ENCODE assay signal across 1 cellular context in the genomic region with DNA sequence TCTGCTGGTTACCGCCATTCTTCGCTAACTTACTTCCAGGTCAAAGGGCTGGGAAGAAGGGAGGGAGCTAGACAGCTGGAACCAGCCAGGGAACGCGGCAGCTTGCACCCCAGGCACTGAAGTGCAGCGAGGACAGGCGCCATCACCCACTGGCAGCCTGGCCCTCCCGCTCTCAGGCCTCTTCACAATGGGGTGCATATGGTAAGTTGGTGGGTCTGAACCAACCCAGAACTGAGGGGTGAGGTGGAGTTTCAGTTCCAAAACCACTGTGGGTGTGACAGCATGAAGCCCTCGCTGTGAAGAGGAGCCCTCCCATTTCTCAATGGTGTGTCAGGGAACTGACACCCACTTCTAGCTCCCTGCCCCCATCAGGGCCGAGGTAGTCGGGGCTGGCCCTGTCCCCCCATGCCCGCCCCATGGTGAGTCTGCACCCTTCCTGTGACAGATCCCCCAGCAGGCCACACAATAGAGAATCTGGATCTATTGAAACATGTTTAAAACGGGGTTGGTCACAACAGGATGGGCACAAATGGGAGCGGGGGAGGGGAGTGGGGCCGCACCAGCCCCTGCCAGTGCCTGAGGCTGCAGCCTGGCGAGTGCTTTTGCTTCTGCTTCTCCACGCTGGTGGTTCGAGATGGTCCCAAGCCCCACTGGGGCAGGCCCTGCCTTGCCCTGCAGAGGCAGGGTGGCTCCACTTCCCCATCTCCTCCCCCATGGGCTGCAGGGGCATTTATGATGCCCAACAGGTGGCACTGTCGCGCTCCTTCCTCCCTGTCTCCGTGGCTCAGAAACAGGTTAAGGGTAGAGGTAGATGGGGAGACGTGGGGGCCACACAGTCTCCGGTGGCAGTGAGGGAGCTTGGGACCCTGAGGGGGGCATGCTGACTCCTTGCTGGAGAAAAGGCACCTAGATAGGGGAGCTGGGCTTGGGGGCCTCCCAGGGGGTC.
A peak's percentile ranks its signal among the peaks of the same experiment; 100 is the strongest.
TF ChIP-seq lines count a peak whose summit lies in the region.

No MANE protein-coding gene starts in this region.

TF ChIP-seq in HepG2, 621 proteins besides CTCF, POLR2A, EP300 and RAD21 (continued from another document and continues in another):
- TF ChIP-seq, protein P1, sequence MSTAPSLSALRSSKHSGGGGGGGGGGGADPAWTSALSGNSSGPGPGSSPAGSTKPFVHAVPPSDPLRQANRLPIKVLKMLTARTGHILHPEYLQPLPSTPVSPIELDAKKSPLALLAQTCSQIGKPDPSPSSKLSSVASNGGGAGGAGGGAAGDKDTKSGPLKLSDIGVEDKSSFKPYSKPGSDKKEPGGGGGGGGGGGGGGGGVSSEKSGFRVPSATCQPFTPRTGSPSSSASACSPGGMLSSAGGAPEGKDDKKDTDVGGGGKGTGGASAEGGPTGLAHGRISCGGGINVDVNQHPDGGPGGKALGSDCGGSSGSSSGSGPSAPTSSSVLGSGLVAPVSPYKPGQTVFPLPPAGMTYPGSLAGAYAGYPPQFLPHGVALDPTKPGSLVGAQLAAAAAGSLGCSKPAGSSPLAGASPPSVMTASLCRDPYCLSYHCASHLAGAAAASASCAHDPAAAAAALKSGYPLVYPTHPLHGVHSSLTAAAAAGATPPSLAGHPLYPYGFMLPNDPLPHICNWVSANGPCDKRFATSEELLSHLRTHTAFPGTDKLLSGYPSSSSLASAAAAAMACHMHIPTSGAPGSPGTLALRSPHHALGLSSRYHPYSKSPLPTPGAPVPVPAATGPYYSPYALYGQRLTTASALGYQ (CRISPR knock-in tag; IDR thresholded peaks at IDR 0.05) = no peak
- TF ChIP-seq YEATS4 (CRISPR knock-in tag; IDR thresholded peaks at IDR 0.05; ENCODE audit: borderline replicate concordance) (no peak), ZNF792 (CRISPR knock-in tag; IDR thresholded peaks at IDR 0.05) (peak; percentile 28; the same call in 1 of the 2 replicates), ETV5 (CRISPR knock-in tag; IDR thresholded peaks at IDR 0.05; ENCODE audit: borderline replicate concordance) (peak; percentile 47), ZNF451 (CRISPR knock-in tag; IDR thresholded peaks at IDR 0.05) (peak; percentile 46; the same call in 1 of the 2 replicates), SP5 (CRISPR knock-in tag; IDR thresholded peaks at IDR 0.05; ENCODE audit: borderline replicate concordance, low read depth) (no peak), HOXA5 (CRISPR knock-in tag; IDR thresholded peaks at IDR 0.05) (no peak), YEATS2 (CRISPR knock-in tag; IDR thresholded peaks at IDR 0.05; ENCODE audit: borderline replicate concordance) (no peak), DPF2 (CRISPR knock-in tag; IDR thresholded peaks at IDR 0.05; ENCODE audit: borderline replicate concordance, low read depth) (no peak), SRSF4 (IDR thresholded peaks at IDR 0.05; ENCODE audit: low read depth, low read length, poor library complexity, severe bottlenecking) (no peak), TEAD3 (CRISPR knock-in tag; optimal IDR thresholded peaks at IDR 0.05; ENCODE audit: borderline replicate concordance) (peak; percentile 28), SP4 (CRISPR knock-in tag; IDR thresholded peaks at IDR 0.05) (no peak), CCDC6 (CRISPR knock-in tag; IDR thresholded peaks at IDR 0.05) (no peak), POLR2AphosphoS2 (IDR thresholded peaks at IDR 0.05; ENCODE audit: low read depth, low read length) (no peak; the same call in 1 of the 2 replicates), POLR2G (IDR thresholded peaks at IDR 0.05; ENCODE audit: low read depth, low read length) (no peak), IKZF4 (CRISPR knock-in tag; IDR thresholded peaks at IDR 0.05; ENCODE audit: borderline replicate concordance, low read depth, not compliant biosample characterization) (no peak), ZFP90 (CRISPR knock-in tag; IDR thresholded peaks at IDR 0.05; ENCODE audit: borderline replicate concordance) (no peak), ARNT2 (CRISPR knock-in tag; IDR thresholded peaks at IDR 0.05; ENCODE audit: low read depth) (peak; percentile 38; the same call in 1 of the 2 replicates), BRCA1 (CRISPR knock-in tag; IDR thresholded peaks at IDR 0.05) (no peak), FOXA3 (CRISPR knock-in tag; IDR thresholded peaks at IDR 0.05) (no peak), ZMYM3 (CRISPR knock-in tag; IDR thresholded peaks at IDR 0.05) (no peak), ZNF335 (CRISPR knock-in tag; IDR thresholded peaks at IDR 0.05) (no peak), MED8 (CRISPR knock-in tag; IDR thresholded peaks at IDR 0.05; ENCODE audit: insufficient replicate concordance) (peak; percentile 30), GZF1 (CRISPR knock-in tag; IDR thresholded peaks at IDR 0.05) (no peak), ZSCAN12 (CRISPR knock-in tag; IDR thresholded peaks at IDR 0.05) (no peak), CAMTA2 (CRISPR knock-in tag; IDR thresholded peaks at IDR 0.05; ENCODE audit: borderline replicate concordance) (no peak), NFYC (CRISPR knock-in tag; IDR thresholded peaks at IDR 0.05) (no peak), YY1 (IDR thresholded peaks at IDR 0.05; ENCODE audit: insufficient read depth, insufficient replicate concordance, low read depth, low read length) (no peak), ELF4 (CRISPR knock-in tag; IDR thresholded peaks at IDR 0.05; ENCODE audit: borderline replicate concordance) (no peak), ZNF383 (CRISPR knock-in tag; IDR thresholded peaks at IDR 0.05; ENCODE audit: borderline replicate concordance) (no peak), NR2F6 (IDR thresholded peaks at IDR 0.05) (no peak), NR2F6 (CRISPR knock-in tag; IDR thresholded peaks at IDR 0.05) (no peak), MATR3 (CRISPR knock-in tag; IDR thresholded peaks at IDR 0.05) (no peak), FOXJ3 (CRISPR knock-in tag; IDR thresholded peaks at IDR 0.05; ENCODE audit: borderline replicate concordance) (no peak), ZNF563 (CRISPR knock-in tag; IDR thresholded peaks at IDR 0.05) (no peak), ARID2 (CRISPR knock-in tag; IDR thresholded peaks at IDR 0.05; ENCODE audit: borderline replicate concordance) (no peak), RXRA (CRISPR knock-in tag; IDR thresholded peaks at IDR 0.05) (peak; percentile 29; the same call in 1 of the 2 replicates), ZNF724P (CRISPR knock-in tag; IDR thresholded peaks at IDR 0.05; ENCODE audit: borderline replicate concordance) (peak; percentile 27; the same call in 1 of the 2 replicates), ZEB1 (IDR thresholded peaks at IDR 0.05; ENCODE audit: insufficient replicate concordance, low read depth) (no peak), ZNF577 (CRISPR knock-in tag; IDR thresholded peaks at IDR 0.05; ENCODE audit: borderline replicate concordance, low read depth) (no peak), ZNF550 (CRISPR knock-in tag; IDR thresholded peaks at IDR 0.05; ENCODE audit: borderline replicate concordance) (no peak), XRCC5 (optimal IDR thresholded peaks at IDR 0.05; ENCODE audit: low read length) (no peak), ELF1 (CRISPR knock-in tag; IDR thresholded peaks at IDR 0.05) (no peak), MAZ (IDR thresholded peaks at IDR 0.05; ENCODE audit: borderline replicate concordance, low read depth, low read length) (no peak), MAZ (CRISPR knock-in tag; IDR thresholded peaks at IDR 0.05; ENCODE audit: low read depth) (no peak), SMYD3 (CRISPR knock-in tag; IDR thresholded peaks at IDR 0.05) (no peak)
- TF ChIP-seq, protein P2, sequence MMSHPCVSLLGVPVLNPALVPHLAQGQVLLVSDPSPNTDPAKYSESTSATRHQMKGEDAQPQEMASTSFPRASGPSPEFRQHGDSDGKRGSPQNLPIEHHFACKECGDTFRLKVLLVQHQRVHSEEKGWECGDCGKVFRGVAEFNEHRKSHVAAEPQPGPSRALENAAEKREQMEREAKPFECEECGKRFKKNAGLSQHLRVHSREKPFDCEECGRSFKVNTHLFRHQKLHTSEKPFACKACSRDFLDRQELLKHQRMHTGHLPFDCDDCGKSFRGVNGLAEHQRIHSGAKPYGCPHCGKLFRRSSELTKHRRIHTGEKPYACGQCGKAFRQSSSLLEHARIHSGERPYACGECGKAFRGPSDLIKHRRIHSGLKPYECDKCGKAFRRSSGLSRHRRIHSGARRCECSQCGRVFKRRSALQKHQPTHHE (CRISPR knock-in tag; IDR thresholded peaks at IDR 0.05; ENCODE audit: borderline replicate concordance) = no peak
- TF ChIP-seq, protein P3, sequence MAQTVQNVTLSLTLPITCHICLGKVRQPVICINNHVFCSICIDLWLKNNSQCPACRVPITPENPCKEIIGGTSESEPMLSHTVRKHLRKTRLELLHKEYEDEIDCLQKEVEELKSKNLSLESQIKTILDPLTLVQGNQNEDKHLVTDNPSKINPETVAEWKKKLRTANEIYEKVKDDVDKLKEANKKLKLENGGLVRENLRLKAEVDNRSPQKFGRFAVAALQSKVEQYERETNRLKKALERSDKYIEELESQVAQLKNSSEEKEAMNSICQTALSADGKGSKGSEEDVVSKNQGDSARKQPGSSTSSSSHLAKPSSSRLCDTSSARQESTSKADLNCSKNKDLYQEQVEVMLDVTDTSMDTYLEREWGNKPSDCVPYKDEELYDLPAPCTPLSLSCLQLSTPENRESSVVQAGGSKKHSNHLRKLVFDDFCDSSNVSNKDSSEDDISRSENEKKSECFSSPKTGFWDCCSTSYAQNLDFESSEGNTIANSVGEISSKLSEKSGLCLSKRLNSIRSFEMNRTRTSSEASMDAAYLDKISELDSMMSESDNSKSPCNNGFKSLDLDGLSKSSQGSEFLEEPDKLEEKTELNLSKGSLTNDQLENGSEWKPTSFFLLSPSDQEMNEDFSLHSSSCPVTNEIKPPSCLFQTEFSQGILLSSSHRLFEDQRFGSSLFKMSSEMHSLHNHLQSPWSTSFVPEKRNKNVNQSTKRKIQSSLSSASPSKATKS (CRISPR knock-in tag; IDR thresholded peaks at IDR 0.05) = no peak
- TF ChIP-seq, protein P4, sequence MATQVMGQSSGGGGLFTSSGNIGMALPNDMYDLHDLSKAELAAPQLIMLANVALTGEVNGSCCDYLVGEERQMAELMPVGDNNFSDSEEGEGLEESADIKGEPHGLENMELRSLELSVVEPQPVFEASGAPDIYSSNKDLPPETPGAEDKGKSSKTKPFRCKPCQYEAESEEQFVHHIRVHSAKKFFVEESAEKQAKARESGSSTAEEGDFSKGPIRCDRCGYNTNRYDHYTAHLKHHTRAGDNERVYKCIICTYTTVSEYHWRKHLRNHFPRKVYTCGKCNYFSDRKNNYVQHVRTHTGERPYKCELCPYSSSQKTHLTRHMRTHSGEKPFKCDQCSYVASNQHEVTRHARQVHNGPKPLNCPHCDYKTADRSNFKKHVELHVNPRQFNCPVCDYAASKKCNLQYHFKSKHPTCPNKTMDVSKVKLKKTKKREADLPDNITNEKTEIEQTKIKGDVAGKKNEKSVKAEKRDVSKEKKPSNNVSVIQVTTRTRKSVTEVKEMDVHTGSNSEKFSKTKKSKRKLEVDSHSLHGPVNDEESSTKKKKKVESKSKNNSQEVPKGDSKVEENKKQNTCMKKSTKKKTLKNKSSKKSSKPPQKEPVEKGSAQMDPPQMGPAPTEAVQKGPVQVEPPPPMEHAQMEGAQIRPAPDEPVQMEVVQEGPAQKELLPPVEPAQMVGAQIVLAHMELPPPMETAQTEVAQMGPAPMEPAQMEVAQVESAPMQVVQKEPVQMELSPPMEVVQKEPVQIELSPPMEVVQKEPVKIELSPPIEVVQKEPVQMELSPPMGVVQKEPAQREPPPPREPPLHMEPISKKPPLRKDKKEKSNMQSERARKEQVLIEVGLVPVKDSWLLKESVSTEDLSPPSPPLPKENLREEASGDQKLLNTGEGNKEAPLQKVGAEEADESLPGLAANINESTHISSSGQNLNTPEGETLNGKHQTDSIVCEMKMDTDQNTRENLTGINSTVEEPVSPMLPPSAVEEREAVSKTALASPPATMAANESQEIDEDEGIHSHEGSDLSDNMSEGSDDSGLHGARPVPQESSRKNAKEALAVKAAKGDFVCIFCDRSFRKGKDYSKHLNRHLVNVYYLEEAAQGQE (IDR thresholded peaks at IDR 0.05; ENCODE audit: borderline replicate concordance in 1 of 2, low read depth in 1 of 2, low read length in 2 of 2) = no peak
- TF ChIP-seq, protein P5, sequence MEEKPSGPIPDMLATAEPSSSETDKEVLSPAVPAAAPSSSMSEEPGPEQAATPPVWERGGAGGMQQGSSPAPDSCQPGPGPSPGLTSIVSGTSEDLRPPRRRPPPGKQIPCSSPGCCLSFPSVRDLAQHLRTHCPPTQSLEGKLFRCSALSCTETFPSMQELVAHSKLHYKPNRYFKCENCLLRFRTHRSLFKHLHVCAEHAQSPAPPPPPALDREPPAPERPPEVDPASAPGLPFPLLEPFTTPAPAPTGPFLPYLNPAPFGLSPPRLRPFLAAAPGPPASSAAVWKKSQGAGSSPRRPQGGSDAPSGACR (CRISPR knock-in tag; IDR thresholded peaks at IDR 0.05) = no peak
- TF ChIP-seq, protein P6, sequence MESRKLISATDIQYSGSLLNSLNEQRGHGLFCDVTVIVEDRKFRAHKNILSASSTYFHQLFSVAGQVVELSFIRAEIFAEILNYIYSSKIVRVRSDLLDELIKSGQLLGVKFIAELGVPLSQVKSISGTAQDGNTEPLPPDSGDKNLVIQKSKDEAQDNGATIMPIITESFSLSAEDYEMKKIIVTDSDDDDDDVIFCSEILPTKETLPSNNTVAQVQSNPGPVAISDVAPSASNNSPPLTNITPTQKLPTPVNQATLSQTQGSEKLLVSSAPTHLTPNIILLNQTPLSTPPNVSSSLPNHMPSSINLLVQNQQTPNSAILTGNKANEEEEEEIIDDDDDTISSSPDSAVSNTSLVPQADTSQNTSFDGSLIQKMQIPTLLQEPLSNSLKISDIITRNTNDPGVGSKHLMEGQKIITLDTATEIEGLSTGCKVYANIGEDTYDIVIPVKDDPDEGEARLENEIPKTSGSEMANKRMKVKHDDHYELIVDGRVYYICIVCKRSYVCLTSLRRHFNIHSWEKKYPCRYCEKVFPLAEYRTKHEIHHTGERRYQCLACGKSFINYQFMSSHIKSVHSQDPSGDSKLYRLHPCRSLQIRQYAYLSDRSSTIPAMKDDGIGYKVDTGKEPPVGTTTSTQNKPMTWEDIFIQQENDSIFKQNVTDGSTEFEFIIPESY (CRISPR knock-in tag; IDR thresholded peaks at IDR 0.05) = peak; percentile 42; the same call in 1 of the 2 replicates
- TF ChIP-seq, protein P7, sequence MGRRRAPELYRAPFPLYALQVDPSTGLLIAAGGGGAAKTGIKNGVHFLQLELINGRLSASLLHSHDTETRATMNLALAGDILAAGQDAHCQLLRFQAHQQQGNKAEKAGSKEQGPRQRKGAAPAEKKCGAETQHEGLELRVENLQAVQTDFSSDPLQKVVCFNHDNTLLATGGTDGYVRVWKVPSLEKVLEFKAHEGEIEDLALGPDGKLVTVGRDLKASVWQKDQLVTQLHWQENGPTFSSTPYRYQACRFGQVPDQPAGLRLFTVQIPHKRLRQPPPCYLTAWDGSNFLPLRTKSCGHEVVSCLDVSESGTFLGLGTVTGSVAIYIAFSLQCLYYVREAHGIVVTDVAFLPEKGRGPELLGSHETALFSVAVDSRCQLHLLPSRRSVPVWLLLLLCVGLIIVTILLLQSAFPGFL (CRISPR knock-in tag; IDR thresholded peaks at IDR 0.05) = no peak
- TF ChIP-seq, protein P8, sequence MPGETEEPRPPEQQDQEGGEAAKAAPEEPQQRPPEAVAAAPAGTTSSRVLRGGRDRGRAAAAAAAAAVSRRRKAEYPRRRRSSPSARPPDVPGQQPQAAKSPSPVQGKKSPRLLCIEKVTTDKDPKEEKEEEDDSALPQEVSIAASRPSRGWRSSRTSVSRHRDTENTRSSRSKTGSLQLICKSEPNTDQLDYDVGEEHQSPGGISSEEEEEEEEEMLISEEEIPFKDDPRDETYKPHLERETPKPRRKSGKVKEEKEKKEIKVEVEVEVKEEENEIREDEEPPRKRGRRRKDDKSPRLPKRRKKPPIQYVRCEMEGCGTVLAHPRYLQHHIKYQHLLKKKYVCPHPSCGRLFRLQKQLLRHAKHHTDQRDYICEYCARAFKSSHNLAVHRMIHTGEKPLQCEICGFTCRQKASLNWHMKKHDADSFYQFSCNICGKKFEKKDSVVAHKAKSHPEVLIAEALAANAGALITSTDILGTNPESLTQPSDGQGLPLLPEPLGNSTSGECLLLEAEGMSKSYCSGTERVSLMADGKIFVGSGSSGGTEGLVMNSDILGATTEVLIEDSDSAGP (CRISPR knock-in tag; IDR thresholded peaks at IDR 0.05; ENCODE audit: borderline replicate concordance) = peak; percentile 27; the same call in 1 of the 2 replicates
